In the genomic region with DNA sequence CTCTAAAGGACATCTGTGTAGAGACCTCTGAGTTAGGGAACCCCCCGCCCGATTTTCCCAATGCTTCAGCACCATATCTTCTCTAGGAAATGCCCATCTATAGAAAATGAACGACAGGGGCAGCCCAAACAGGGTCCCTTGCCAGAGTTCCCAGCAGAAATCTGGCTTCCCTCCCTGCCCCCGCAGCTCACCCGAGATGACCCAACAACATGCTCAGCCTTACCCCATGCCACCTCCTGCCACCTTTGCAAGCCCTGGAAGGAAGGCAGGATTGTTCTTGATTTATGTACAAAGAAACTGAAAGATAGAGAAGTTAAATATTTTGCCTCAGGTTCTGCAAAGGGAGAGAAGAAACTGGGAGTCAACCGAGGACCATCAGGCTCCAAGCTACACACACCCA, we compare ENCODE assay signal across 18 cellular contexts.
DNase-seq lines count a peak whose midpoint lies in the region; ATAC-seq and TF ChIP-seq lines count a peak whose summit lies in the region.
"Had no signal": no experiment of that assay in that cellular context is flagged by ENCODE, and none has a peak within 500 bp of the region (broad histone marks: within the 10 kb centered on the region; RNA-seq: fewer than 3 reads in every experiment).

No MANE protein-coding gene starts in this region.

- no peaks in the 10 kb centered on the region for H3K27me3 ChIP-seq in Karpas-422 (ENCODE audit: low read length)
- no peaks in the 10 kb centered on the region for H3K27me3 ChIP-seq in endodermal cell (ENCODE audit: control insufficient read depth, insufficient read depth, low read length, poor library complexity, severe bottlenecking)
- no peaks in the 10 kb centered on the region for H3K27me3 ChIP-seq in upper lobe of right lung

- WGBS in endodermal cell (ENCODE audit: insufficient coverage in 1 of 2, insufficient read length in 1 of 2), 2 experiments = 80 to 84% methylated on average over 1 to 5 of the region's 6 CpGs

- in situ Hi-C loops in G401 (cut with HindIII; ENCODE audit: low sequenced_read_pairs) = no loop called here

- peaks cover 65% of the 10 kb centered on the region for H3K4me1 ChIP-seq in Karpas-422 (ENCODE audit: low read length)
- H3K4me1 ChIP-seq in endodermal cell (ENCODE audit: control insufficient read depth, insufficient read depth, low read length) = no peaks in the 10 kb centered on the region
- H3K4me1 ChIP-seq in upper lobe of right lung = no peaks in the 10 kb centered on the region
- H3K4me1 ChIP-seq: BE2C had no signal

- peaks cover 12% of the 10 kb centered on the region for H3K27me3 Mint-ChIP-seq in endodermal cell (ENCODE audit: insufficient read depth)

- intact Hi-C loops in upper lobe of right lung (cut with DNase I) = no loop called here

- no peaks in the 10 kb centered on the region for H3K36me3 Mint-ChIP-seq in endodermal cell (ENCODE audit: low read depth)
- H3K36me3 Mint-ChIP-seq: CD4-positive, CD25-positive, alpha-beta regulatory T cell; CD8-positive, alpha-beta memory T cell had no signal

- H3K4me3 Mint-ChIP-seq in endodermal cell = no peak overlapping the region
- H3K4me3 Mint-ChIP-seq: CD4-positive, CD25-positive, alpha-beta regulatory T cell; CD8-positive, alpha-beta memory T cell; GM23338 had no signal

- H3K27ac ChIP-seq in Karpas-422 (ENCODE audit: low read length) = no peak overlapping the region
- no peak overlapping the region for H3K27ac ChIP-seq in endodermal cell (ENCODE audit: low read depth, low read length)
- no peak overlapping the region for H3K27ac ChIP-seq in upper lobe of right lung
- H3K27ac ChIP-seq: HL-60 had no signal

- TF ChIP-seq CTCF in endodermal cell (conservative IDR thresholded peaks at IDR 0.05) = no peak
- TF ChIP-seq CTCF in upper lobe of right lung (IDR thresholded peaks at IDR 0.05) = no peak

- H2AFZ ChIP-seq in Karpas-422 (ENCODE audit: low read length) = no peak overlapping the region
- H2AFZ ChIP-seq: GM23338 had no signal

- H3K36me3 ChIP-seq in Karpas-422 (ENCODE audit: insufficient read depth, low read length) = no peaks in the 10 kb centered on the region
- no peaks in the 10 kb centered on the region for H3K36me3 ChIP-seq in endodermal cell (ENCODE audit: control insufficient read depth, insufficient read depth, low read length)
- no peaks in the 10 kb centered on the region for H3K36me3 ChIP-seq in upper lobe of right lung
- H3K36me3 ChIP-seq: BE2C had no signal

- H3K79me2 ChIP-seq in Karpas-422 (ENCODE audit: low read length) = no peaks in the 10 kb centered on the region

- no peaks in the 10 kb centered on the region for H3K9me3 ChIP-seq in Karpas-422 (ENCODE audit: low read length)
- H3K9me3 ChIP-seq in endodermal cell (ENCODE audit: control insufficient read depth, low read length) = no peaks in the 10 kb centered on the region
- no peaks in the 10 kb centered on the region for H3K9me3 ChIP-seq in upper lobe of right lung
- H3K9me3 ChIP-seq: BE2C had no signal

- peak overlapping the region; percentile 41 for H3K4me2 ChIP-seq in Karpas-422 (ENCODE audit: low read depth, low read length, poor library complexity, severe bottlenecking)
- H3K4me2 ChIP-seq: GM23338 had no signal

- no peaks in the 10 kb centered on the region for H3K4me1 Mint-ChIP-seq in endodermal cell
- H3K4me1 Mint-ChIP-seq: CD4-positive, CD25-positive, alpha-beta regulatory T cell; CD8-positive, alpha-beta memory T cell had no signal

- no peaks in the 10 kb centered on the region for H3K9me2 ChIP-seq in Karpas-422 (replicated peaks; ENCODE audit: insufficient read depth, low read length)

- H3K4me3 ChIP-seq in Karpas-422 (ENCODE audit: low read length) (no peak overlapping the region), endodermal cell (ENCODE audit: low read length) (no peak overlapping the region), upper lobe of right lung (no peak overlapping the region)
- H3K4me3 ChIP-seq: GM23338 had no signal

- no peaks in the 10 kb centered on the region for H4K20me1 ChIP-seq in Karpas-422 (ENCODE audit: insufficient read depth, low read depth, low read length)

- H3K9me3 Mint-ChIP-seq in endodermal cell = no peaks in the 10 kb centered on the region
- H3K9me3 Mint-ChIP-seq: CD8-positive, alpha-beta memory T cell; GM23338 had no signal

- peak; percentile 67 for DNase-seq in G401 (ENCODE audit: low spot score)
- DNase-seq in Karpas-422 = no peak
- peak; percentile 10 for DNase-seq in endodermal cell
- DNase-seq in upper lobe of right lung = peak; percentile 8
- DNase-seq in cerebellar nuclear complex (lab: John Stamatoyannopoulos, UW) = no peak
- no peak for DNase-seq in inferior parietal cortex (ENCODE audit: extremely low spot score)
- DNase-seq: ACHN; BE2C; C1 segment of cervical spinal cord; CD4-positive, CD25-positive, alpha-beta regulatory T cell; CD8-positive, alpha-beta memory T cell; COR-L47; DMS153; DMS79; GF-D8; HCEC 1CT had no signal

- H3K9ac ChIP-seq in Karpas-422 (ENCODE audit: low read length) (no peak overlapping the region), endodermal cell (ENCODE audit: extremely low read depth, low read length, poor library complexity, severe bottlenecking) (no peak overlapping the region)

- no peak overlapping the region for H3K27ac Mint-ChIP-seq in endodermal cell
- H3K27ac Mint-ChIP-seq: CD8-positive, alpha-beta memory T cell; GM23338 had no signal

- no peak for ATAC-seq in upper lobe of right lung
- ATAC-seq: GM23338 had no signal

Comparison
In these comparisons a context has a peak if more than half of its experiments do, and no peak if none do; other contexts are left out.
1. DNase-seq: peak in G401 (single experiment), endodermal cell (single experiment) and upper lobe of right lung (single experiment); none in Karpas-422 (single experiment), cerebellar nuclear complex (0 of 2) and inferior parietal cortex (single experiment).